ENCODE assay signal across 15 cellular contexts in the genomic region with DNA sequence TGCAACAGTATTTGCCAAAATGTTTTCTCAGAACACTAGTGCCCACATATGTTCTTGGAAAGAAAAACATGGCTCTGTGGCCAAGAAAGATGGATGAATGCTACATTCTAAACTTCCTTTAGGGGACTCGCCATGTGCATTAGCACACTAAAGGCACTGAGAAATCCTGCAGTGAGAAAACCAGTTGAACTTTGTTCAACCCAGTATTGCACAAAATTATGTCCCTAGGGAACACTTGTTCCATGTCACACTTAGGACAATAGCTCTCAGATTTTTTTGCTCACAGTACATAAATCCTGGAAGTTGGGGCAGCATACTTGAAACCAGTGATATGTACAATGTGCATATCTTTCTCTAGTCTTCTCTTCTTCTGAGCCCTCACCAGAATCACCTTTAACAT.
"Had no signal": no experiment of that assay in that cellular context is flagged by ENCODE, and none has a peak within 500 bp of the region (broad histone marks: within the 10 kb centered on the region; RNA-seq: fewer than 3 reads in every experiment).

No MANE protein-coding gene starts in this region.

- DNase-seq: activated CD4-positive, alpha-beta T cell treated with anti-CD3 and anti-CD28 coated beads for 1 hour; activated CD4-positive, alpha-beta T cell treated with anti-CD3 and anti-CD28 coated beads, Interleukin-2, amount 50 U/mL, for 4 hours; activated effector memory CD4-positive, alpha-beta T cell treated with Interleukin-2 at 50 U/mL for 16 hours; activated T-cell treated with anti-CD3 and anti-CD28 coated beads, Interleukin-2, amount 50 U/mL, for 1 hour; adrenal gland; gastrocnemius medialis; heart left ventricle; immature natural killer cell; left cardiac atrium; nephron progenitor cell; occipital lobe; stimulated activated CD4-positive, alpha-beta T cell treated with anti-CD3 and anti-CD28 coated beads, Interleukin-2, amount 100 ng/mL, for 48 hours; thyroid gland had no signal

- ATAC-seq: heart left ventricle, left cardiac atrium had no signal

- H3K4me3 ChIP-seq: adrenal gland, gastrocnemius medialis, heart left ventricle, lung, right atrium auricular region, thyroid gland had no signal
